11 cellular contexts compared by ENCODE assay signal in genomic region chr4:113539408-113539807, GRCh38.
A peak's percentile ranks its signal among the peaks of the same experiment; 100 is the strongest.
DNase-seq lines count a peak whose midpoint lies in the region; ATAC-seq and TF ChIP-seq lines count a peak whose summit lies in the region.
"Had no signal": no experiment of that assay in that cellular context is flagged by ENCODE, and none has a peak within 500 bp of the region (broad histone marks: within the 10 kb centered on the region; RNA-seq: fewer than 3 reads in every experiment).

No MANE protein-coding gene starts in this region.

- H3K4me1 ChIP-seq in fibroblast of lung (ENCODE audit: control insufficient read depth, extremely low read depth, insufficient read depth, low read length), result peaks cover 13% of the 10 kb centered on the region

- H3K27me3 ChIP-seq in fibroblast of lung (ENCODE audit: control insufficient read depth, insufficient read depth, low read length), result no peaks in the 10 kb centered on the region

- H3K4me2 ChIP-seq in fibroblast of lung (ENCODE audit: extremely low read depth, insufficient read depth, low read length), result peak overlapping the region; percentile 60

- H3K27me3 Mint-ChIP-seq in naive thymus-derived CD8-positive, alpha-beta T cell, result no peaks in the 10 kb centered on the region
- H3K27me3 Mint-ChIP-seq in CD14-positive monocyte (ENCODE audit: low read depth in 3 of 3), result peaks cover 0 to 3% (median 1%) of the 10 kb centered on the region in 3 donors

- no peak overlapping the region for H2AFZ ChIP-seq in fibroblast of lung (ENCODE audit: low read length)

- peak overlapping the region; percentile 6 for H3K27ac ChIP-seq in fibroblast of lung (ENCODE audit: insufficient read depth, low read length)

- no peaks in the 10 kb centered on the region for H3K9me3 ChIP-seq in fibroblast of lung (ENCODE audit: control insufficient read depth, insufficient read depth, low read depth, low read length)

- peaks cover 0 to 8% (median under 1%) of the 10 kb centered on the region in 4 donors for H3K4me1 Mint-ChIP-seq in naive thymus-derived CD8-positive, alpha-beta T cell
- no peaks in the 10 kb centered on the region for H3K4me1 Mint-ChIP-seq in CD14-positive monocyte

- POLR2A ChIA-PET in naive thymus-derived CD8-positive, alpha-beta T cell (lab: Charles Lee), result no interaction called here

- no peaks in the 10 kb centered on the region for H3K79me2 ChIP-seq in fibroblast of lung (ENCODE audit: control insufficient read depth, insufficient read depth, low read length)

- peaks cover 1% of the 10 kb centered on the region for H3K36me3 ChIP-seq in fibroblast of lung (ENCODE audit: control insufficient read depth, insufficient read depth, low read length)

- no peak overlapping the region for H3K4me3 ChIP-seq in fibroblast of lung (replicated peaks in 1 of 4; ENCODE audit: control extremely low read depth in 1 of 4, insufficient read depth in 1 of 4, low read depth in 3 of 4, low read length in 4 of 4)

- intact Hi-C loops in CD14-positive monocyte (cut with micrococcal nuclease), result no loop called here
- intact Hi-C loops in head of caudate nucleus (cut with DNase I), result no loop called here

- peaks cover 2 to 45% (median 5%) of the 10 kb centered on the region in 3 donors for H3K36me3 Mint-ChIP-seq in naive thymus-derived CD8-positive, alpha-beta T cell
- peaks cover 0 to 2% of the 10 kb centered on the region in 2 donors for H3K36me3 Mint-ChIP-seq in CD14-positive monocyte

- ATAC-seq in GM19025 (IDR thresholded peaks at IDR 0.05; ENCODE audit: low read depth, unreplicated experiment) (peak; percentile 68), HG03439 (IDR thresholded peaks at IDR 0.05; ENCODE audit: unreplicated experiment) (peak; percentile 64), HG03521 (IDR thresholded peaks at IDR 0.05; ENCODE audit: unreplicated experiment) (no peak)
- ATAC-seq in naive thymus-derived CD8-positive, alpha-beta T cell, result no peak

- H3K9me3 Mint-ChIP-seq in naive thymus-derived CD8-positive, alpha-beta T cell, result no peaks in the 10 kb centered on the region
- H3K9me3 Mint-ChIP-seq in CD14-positive monocyte, result no peaks in the 10 kb centered on the region

- no peak overlapping the region for H3K4me3 Mint-ChIP-seq in naive thymus-derived CD8-positive, alpha-beta T cell
- H3K4me3 Mint-ChIP-seq in CD14-positive monocyte, result no peak overlapping the region

- TF ChIP-seq CTCF in fibroblast of lung (conservative IDR thresholded peaks at IDR 0.05 in 1 of 2, IDR thresholded peaks at IDR 0.05 in 1 of 2; ENCODE audit: low read depth in 1 of 2, low read length in 2 of 2) (no peak), CD14-positive monocyte (IDR thresholded peaks at IDR 0.05) (no peak)

- no peaks in the 10 kb centered on the region for H4K20me1 ChIP-seq in fibroblast of lung (ENCODE audit: control insufficient read depth, extremely low read depth, insufficient read depth, low read length)

- no peak overlapping the region for H3K9ac ChIP-seq in fibroblast of lung (ENCODE audit: insufficient read depth, low read length)

- DNase-seq in DMS79 treated with DMSO at 0.1 percent for 48 hours (lab: John Stamatoyannopoulos, UW) (peak; percentile 48), fibroblast of lung (ENCODE audit: low read depth in 2 of 2) (peak; percentile 67 to 86), CD14-positive monocyte (ENCODE audit: low spot score) (no peak), head of caudate nucleus (no peak)
- DNase-seq in naive thymus-derived CD8-positive, alpha-beta T cell, result no peak
- DNase-seq: amygdala, kidney, SHP77 had no signal

- no peak overlapping the region for H3K27ac Mint-ChIP-seq in naive thymus-derived CD8-positive, alpha-beta T cell
- no peak overlapping the region for H3K27ac Mint-ChIP-seq in CD14-positive monocyte

Comparison
In these comparisons a context has a peak if more than half of its experiments do, and no peak if none do; other contexts are left out.
1. DNase-seq: peak in DMS79 treated with DMSO at 0.1 percent for 48 hours (single experiment) and fibroblast of lung (2 of 2); none in naive thymus-derived CD8-positive, alpha-beta T cell (0 of 10), CD14-positive monocyte (single experiment) and head of caudate nucleus (0 of 42).
2. ATAC-seq: peak in GM19025 (single experiment) and HG03439 (single experiment); none in naive thymus-derived CD8-positive, alpha-beta T cell (0 of 2) and HG03521 (single experiment).